Comparison of ENCODE assay signal across 30 cellular contexts in genomic region chr3:12603969-12604368, GRCh38. TPM values are rescaled to one million over a fixed set of nuclear protein-coding genes. Genes with fewer than 3 reads are reported as not detected.
DNase-seq lines count a peak whose midpoint lies in the region; ATAC-seq, FAIRE-seq and TF ChIP-seq lines count a peak whose summit lies in the region.
"Had no signal": no experiment of that assay in that cellular context is flagged by ENCODE, and none has a peak within 500 bp of the region (broad histone marks: within the 10 kb centered on the region; RNA-seq: fewer than 3 reads in every experiment).

No MANE protein-coding gene starts in this region.

- H2BK20ac ChIP-seq in H1 (ENCODE audit: low read length): no peak overlapping the region

- TF ChIP-seq EP300 in H1 (IDR thresholded peaks at IDR 0.05; ENCODE audit: borderline replicate concordance in 1 of 2, low read depth in 2 of 2, low read length in 2 of 2): no peak

- no peak for DNase-seq in CD4-positive, alpha-beta T cell
- DNase-seq in H1 (ENCODE audit: low read depth in 1 of 2, low spot score in 2 of 2): no peak
- no peak for DNase-seq in right lobe of liver
- DNase-seq in thyroid gland: no peak
- no peak for DNase-seq in stimulated activated CD4-positive, alpha-beta T cell treated with anti-CD3 and anti-CD28 coated beads, Interleukin-2, amount 100 ng/mL, for 24 hours
- DNase-seq: AML-193; CD4-positive, alpha-beta memory T cell; COR-L47; H9; Kasumi-1; NCI-H1092 treated with DMSO at 0.1 percent for 48 hours; NCI-H1436; NCI-H187; NCI-H2081 treated with DMSO at 0.1 percent for 48 hours; NCI-H2171; NCI-H226; NCI-H510A; NCI-H69; SHP77; SW 1271 had no signal

- no peak overlapping the region for H3K14ac ChIP-seq in H1 (ENCODE audit: insufficient read length)

- no peak overlapping the region for H3K23ac ChIP-seq in H1 (ENCODE audit: insufficient read length)

- ATAC-seq in CD4-positive, alpha-beta T cell (ENCODE audit: poor library complexity): no peak
- peak; percentile 43 to 55 (median 45) for ATAC-seq in right lobe of liver
- no peak for ATAC-seq in GM19023 (IDR thresholded peaks at IDR 0.05; ENCODE audit: unreplicated experiment)
- ATAC-seq: Panc1 had no signal

- peaks cover 97% of the 10 kb centered on the region for H3K36me3 Mint-ChIP-seq in CD4-positive, alpha-beta T cell (ENCODE audit: low read depth)

- no peaks in the 10 kb centered on the region for H3K27me3 ChIP-seq in CD4-positive, alpha-beta T cell (ENCODE audit: control insufficient read depth, insufficient read depth, low read length)
- H3K27me3 ChIP-seq in H1 (replicated peaks in 1 of 4; ENCODE audit: control insufficient read depth in 3 of 4, extremely low read depth in 1 of 4, insufficient read depth in 3 of 4, low read length in 3 of 4) (no peaks in the 10 kb centered on the region), right lobe of liver (no peaks in the 10 kb centered on the region), thyroid gland (no peaks in the 10 kb centered on the region)
- H3K27me3 ChIP-seq: BLaER1 treated with 17β-estradiol and CSF1 and Interleukin-3, amounts not matched to agents 10 nM and 100 nM had no signal

- no peak overlapping the region for H3K56ac ChIP-seq in H1 (replicated peaks; ENCODE audit: insufficient read length, low read depth, low read length)

- no peak overlapping the region for H3K27ac ChIP-seq in CD4-positive, alpha-beta T cell (ENCODE audit: low read depth, low read length)
- no peak overlapping the region for H3K27ac ChIP-seq in HEK293 (ENCODE audit: extremely low read depth, low read depth, low read length)
- H3K27ac ChIP-seq in H1 (ENCODE audit: low read depth, low read length): no peak overlapping the region
- no peak overlapping the region for H3K27ac ChIP-seq in right lobe of liver
- no peak overlapping the region for H3K27ac ChIP-seq in thyroid gland
- H3K27ac ChIP-seq: BLaER1 treated with 17β-estradiol and CSF1 and Interleukin-3, amounts not matched to agents 10 nM and 100 nM; RWPE1 had no signal

- TF ChIP-seq POLR2A in H1 (IDR thresholded peaks at IDR 0.05; ENCODE audit: control extremely low read depth in 1 of 2, low read depth in 2 of 2, low read length in 2 of 2) (no peak), right lobe of liver (IDR thresholded peaks at IDR 0.05) (no peak), thyroid gland (IDR thresholded peaks at IDR 0.05) (no peak)

- H3K4me1 Mint-ChIP-seq in CD4-positive, alpha-beta T cell (ENCODE audit: low read depth): peaks cover 12% of the 10 kb centered on the region
- H3K4me1 Mint-ChIP-seq: H9 had no signal

- no peaks in the 10 kb centered on the region for H3K79me2 ChIP-seq in H1 (ENCODE audit: control insufficient read depth in 1 of 2, insufficient read depth in 2 of 2, low read length in 2 of 2)

- H2BK15ac ChIP-seq in H1 (ENCODE audit: low read length): no peak overlapping the region

- H3K4me1 ChIP-seq in HEK293 (ENCODE audit: control insufficient read depth, insufficient read depth, low read length): no peaks in the 10 kb centered on the region
- H3K4me1 ChIP-seq in H1 (replicated peaks in 1 of 4; ENCODE audit: control insufficient read depth in 3 of 4, insufficient read depth in 4 of 4, low read length in 3 of 4): no peaks in the 10 kb centered on the region
- peaks cover 0 to 14% (median 5%) of the 10 kb centered on the region in 4 donors for H3K4me1 ChIP-seq in right lobe of liver
- peaks cover 6 to 14% of the 10 kb centered on the region in 2 donors for H3K4me1 ChIP-seq in thyroid gland
- H3K4me1 ChIP-seq: BLaER1 treated with 17β-estradiol and CSF1 and Interleukin-3, amounts not matched to agents 10 nM and 100 nM had no signal

- POLR2A ChIA-PET in CD4-positive, alpha-beta T cell (lab: Charles Lee): no interaction called here
- POLR2A ChIA-PET in HEK293 (lab: Yijun Ruan, JAX) (no interaction called here), H1 (lab: Charles Lee; ENCODE audit: partially characterized antibody) (no interaction called here)

- no peak overlapping the region for H2BK12ac ChIP-seq in H1 (ENCODE audit: low read depth, low read length)

- intact Hi-C loops in CD4-positive, alpha-beta T cell (cut with DNase I, micrococcal nuclease): no loop called here
- intact Hi-C loops in right lobe of liver (cut with DNase I): no loop called here
- intact Hi-C loops in thyroid gland (cut with DNase I): no loop called here

- no peak overlapping the region for H3K9ac ChIP-seq in H1 (replicated peaks in 1 of 4; ENCODE audit: extremely low read depth in 1 of 4, low read depth in 3 of 4, low read length in 3 of 4)
- H3K9ac ChIP-seq: BLaER1 treated with 17β-estradiol and CSF1 and Interleukin-3, amounts not matched to agents 10 nM and 100 nM had no signal

- H3K4ac ChIP-seq in H1 (replicated peaks; ENCODE audit: insufficient read length, low read depth, low read length): no peak overlapping the region

- no peak overlapping the region for H2BK5ac ChIP-seq in H1 (ENCODE audit: low read depth, low read length)

- no peak overlapping the region for H2AFZ ChIP-seq in H1 (ENCODE audit: low read length)

- no peak overlapping the region for H3K4me3 ChIP-seq in HEK293 (ENCODE audit: low read depth, low read length)
- no peak overlapping the region for H3K4me3 ChIP-seq in H1 (ENCODE audit: extremely low read depth in 1 of 4, insufficient read depth in 2 of 4, low read depth in 3 of 4, low read length in 4 of 4)
- H3K4me3 ChIP-seq in right lobe of liver: no peak overlapping the region
- H3K4me3 ChIP-seq in thyroid gland (replicated peaks in 1 of 3): no peak overlapping the region
- H3K4me3 ChIP-seq: BLaER1 treated with 17β-estradiol and CSF1 and Interleukin-3, amounts not matched to agents 10 nM and 100 nM had no signal

- peaks cover 59 to 87% of the 10 kb centered on the region in 2 experiments for H3K36me3 ChIP-seq in HEK293 (ENCODE audit: control insufficient read depth in 2 of 2, insufficient read depth in 1 of 2, low read length in 2 of 2)
- H3K36me3 ChIP-seq in H1 (ENCODE audit: control insufficient read depth in 2 of 4, insufficient read depth in 4 of 4, low read length in 3 of 4): peaks cover 20 to 63% (median 49%) of the 10 kb centered on the region in 4 experiments
- peaks cover 0 to 55% (median 20%) of the 10 kb centered on the region in 4 donors for H3K36me3 ChIP-seq in right lobe of liver
- peaks cover 20 to 28% of the 10 kb centered on the region in 2 donors for H3K36me3 ChIP-seq in thyroid gland

- H4K8ac ChIP-seq in H1 (ENCODE audit: extremely low read depth, insufficient read depth, low read length): no peak overlapping the region

- no peak overlapping the region for H3K4me3 Mint-ChIP-seq in CD4-positive, alpha-beta T cell
- H3K4me3 Mint-ChIP-seq: CD4-positive, alpha-beta memory T cell; H9 had no signal

- H4K5ac ChIP-seq in H1 (ENCODE audit: insufficient read length, low read depth, low read length): no peak overlapping the region

- no peak for TF ChIP-seq RAD21 in H1 (IDR thresholded peaks at IDR 0.05 in 1 of 2, conservative IDR thresholded peaks at IDR 0.05 in 1 of 2; ENCODE audit: low read depth in 2 of 2, low read length in 2 of 2)

- no peak for TF ChIP-seq CTCF in CD4-positive, alpha-beta T cell (IDR thresholded peaks at IDR 0.05)
- TF ChIP-seq CTCF in HEK293 (tag by site-specific recombination; IDR thresholded peaks at IDR 0.05) (no peak), H1 (IDR thresholded peaks at IDR 0.05; ENCODE audit: control extremely low read depth in 1 of 3, insufficient read depth in 1 of 3, low read depth in 1 of 3, low read length in 3 of 3) (no peak), right lobe of liver (IDR thresholded peaks at IDR 0.05) (no peak), thyroid gland (IDR thresholded peaks at IDR 0.05) (no peak)

- CTCF ChIA-PET in CD4-positive, alpha-beta T cell (lab: Charles Lee): no interaction called here
- CTCF ChIA-PET in HEK293 (lab: Yijun Ruan, JAX): interaction anchor here (0.7 to 1.9 kb wide), 2 partner anchors 12 to 29 kb away, joined by 3 read pairs; no protein-coding TSS in a partner anchor
- CTCF ChIA-PET in H1 (lab: Charles Lee; ENCODE audit: partially characterized antibody): no interaction called here

- no peak overlapping the region for H2BK120ac ChIP-seq in H1 (replicated peaks; ENCODE audit: low read depth, low read length)

- H2AK5ac ChIP-seq in H1 (ENCODE audit: low read depth, low read length): no peak overlapping the region

- H3K27me3 Mint-ChIP-seq in CD4-positive, alpha-beta T cell: no peaks in the 10 kb centered on the region
- H3K27me3 Mint-ChIP-seq: CD4-positive, alpha-beta memory T cell had no signal

- H4K91ac ChIP-seq in H1 (replicated peaks; ENCODE audit: insufficient read length, low read length): no peak overlapping the region

- peak; percentile 7 for FAIRE-seq in H1 (lab: Jason Lieb, UNC)
- FAIRE-seq: A204.1, G401.6, GM12891 had no signal

- no peak overlapping the region for H3K4me2 ChIP-seq in H1 (ENCODE audit: insufficient read depth in 1 of 2, low read depth in 2 of 2, low read length in 2 of 2)
- H3K4me2 ChIP-seq: BLaER1 treated with 17β-estradiol and CSF1 and Interleukin-3, amounts not matched to agents 10 nM and 100 nM had no signal

- no peaks in the 10 kb centered on the region; the same call in 1 of the 2 replicates for H3K79me1 ChIP-seq in H1 (ENCODE audit: low read depth, low read length)

- H4K20me1 ChIP-seq in H1 (replicated peaks in 1 of 2; ENCODE audit: control insufficient read depth in 1 of 2, insufficient read depth in 2 of 2, low read length in 2 of 2): peaks cover 0 to 2% of the 10 kb centered on the region in 2 experiments

- no peak overlapping the region for H3K18ac ChIP-seq in H1 (ENCODE audit: extremely low read depth, low read length)

- peak overlapping the region; percentile 27 for H3K27ac Mint-ChIP-seq in CD4-positive, alpha-beta T cell
- H3K27ac Mint-ChIP-seq: H9 had no signal

- H3K9me3 ChIP-seq in CD4-positive, alpha-beta T cell (ENCODE audit: control insufficient read depth, low read length): no peaks in the 10 kb centered on the region
- H3K9me3 ChIP-seq in HEK293 (ENCODE audit: control insufficient read depth, insufficient read depth, low read depth, low read length) (no peaks in the 10 kb centered on the region), H1 (ENCODE audit: insufficient read depth in 2 of 2, low read depth in 1 of 2, low read length in 1 of 2) (no peaks in the 10 kb centered on the region), right lobe of liver (no peaks in the 10 kb centered on the region), thyroid gland (no peaks in the 10 kb centered on the region)
- H3K9me3 ChIP-seq: BLaER1 treated with 17β-estradiol and CSF1 and Interleukin-3, amounts not matched to agents 10 nM and 100 nM had no signal

- 86% methylated on average over 2 of the region's 2 CpGs; no CpG with 5 or more reads in 1 of the 2 experiments for WGBS in H1 (ENCODE audit: extremely low coverage in 1 of 2, insufficient coverage in 1 of 2, insufficient read length in 1 of 2, insufficient replicate concordance in 2 of 2, low coverage in 1 of 2, low lambda C conversion rate in 2 of 2, missing lambda C conversion rate in 1 of 2), 2 experiments
- no CpG with 5 or more reads among the region's 2 CpGs for WGBS in right lobe of liver (ENCODE audit: insufficient coverage, low coverage, low lambda C conversion rate, missing lambda C conversion rate)
- whole genome bisulfite sequencing in thyroid gland, 2 donors: 94 to 95% methylated on average over 2 of the region's 2 CpGs

- no peaks in the 10 kb centered on the region for H3K9me3 Mint-ChIP-seq in CD4-positive, alpha-beta T cell
- H3K9me3 Mint-ChIP-seq: CD4-positive, alpha-beta memory T cell; H9 had no signal

- no peaks in the 10 kb centered on the region for H3K23me2 ChIP-seq in H1 (ENCODE audit: low read depth, low read length)

RNA-seq across cellular contexts. Expression of gene MKRN2, which starts 47.1 kb away (rescaled TPM):
- 10 to 100 TPM; 19.0 to 20.3 TPM for total RNA-seq in CD4-positive, alpha-beta T cell
- 17.6 and 17.8 TPM in 2 replicates for total RNA-seq in H1 (2021; fragmentation: NEBNext Ultra II Directional; extraction: Animal tissue kit (Norgen Biotek cat#: 25700))
- polyA plus RNA-seq in H1 (2011; rRNA removed): 15.3 and 17.4 TPM in 2 replicates
- polyA plus RNA-seq in H1 (2011; cell fraction: cytosol; rRNA removed): 19.4 TPM
- polyA plus RNA-seq in H1 (2011; cell fraction: nucleus; rRNA removed): 15.4 TPM
- polyA plus RNA-seq in H1 (2012, experiment 1 of 2): 12.1 to 14.9 TPM (median 13.6 TPM) in 4 replicates
- polyA plus RNA-seq in H1 (2012, experiment 2 of 2): 4.0 TPM
- 8.7 TPM for polyA plus RNA-seq in H1 (2013, experiment 1 of 2)
- 8.8 TPM for polyA plus RNA-seq in H1 (2013, experiment 2 of 2)
- polyA minus RNA-seq in H1 (2011; rRNA and poly(A)+ RNA removed): 27.0 and 30.7 TPM in 2 replicates
- polyA minus RNA-seq in H1 (2011; cell fraction: cytosol; rRNA and poly(A)+ RNA removed): 11.5 TPM
- polyA minus RNA-seq in H1 (2011; cell fraction: nucleus; rRNA and poly(A)+ RNA removed): 14.9 TPM
- total RNA-seq in right lobe of liver (10 to 100 TPM in 4 of 6 experiments, 1 to 10 TPM in 2; 8.8 to 12.8 (median 10.9) TPM), thyroid gland (10 to 100 TPM; 37.8 to 53.6 (median 40.7) TPM)

RNA-seq across cellular contexts. Expression of gene MKRN2OS, which starts 58.7 kb away (rescaled TPM):
- total RNA-seq in CD4-positive, alpha-beta T cell: not detected
- total RNA-seq in H1 (2021; fragmentation: NEBNext Ultra II Directional; extraction: Animal tissue kit (Norgen Biotek cat#: 25700)): 0.41 TPM in 1 of 2 replicates, not detected in the other
- polyA plus RNA-seq in H1 (2011; rRNA removed): 0.15 and 0.17 TPM in 2 replicates
- polyA plus RNA-seq in H1 (2011; cell fraction: cytosol; rRNA removed): 0.22 TPM
- not detected for polyA plus RNA-seq in H1 (2011; cell fraction: nucleus; rRNA removed)
- polyA plus RNA-seq in H1 (2012, experiment 1 of 2): 0.52 to 1.1 TPM (median 0.79 TPM) in 4 replicates
- not detected for polyA plus RNA-seq in H1 (2012, experiment 2 of 2)
- polyA plus RNA-seq in H1 (2013, experiment 1 of 2): not detected
- 0.09 TPM for polyA plus RNA-seq in H1 (2013, experiment 2 of 2)
- polyA minus RNA-seq in H1 (2011; rRNA and poly(A)+ RNA removed): 0.24 TPM in 1 of 2 replicates, not detected in the other
- not detected for polyA minus RNA-seq in H1 (2011; cell fraction: cytosol; rRNA and poly(A)+ RNA removed)
- not detected for polyA minus RNA-seq in H1 (2011; cell fraction: nucleus; rRNA and poly(A)+ RNA removed)
- total RNA-seq in right lobe of liver: under 1 TPM in 1 of 6 experiments, not detected in 5; 0.31 TPM
- total RNA-seq in thyroid gland: not detected
- total RNA-seq: CD4-positive, alpha-beta memory T cell; M059J; OCI-LY7 had no signal
- polyA plus RNA-seq: CD4-positive, alpha-beta memory T cell had no signal

RNA-seq across cellular contexts. Expression of gene RAF1, which starts 59.9 kb away (rescaled TPM):
- total RNA-seq in CD4-positive, alpha-beta T cell: 100 to 1,000 TPM; 127 to 139 TPM
- 96.7 and 103 TPM in 2 replicates for total RNA-seq in H1 (2021; fragmentation: NEBNext Ultra II Directional; extraction: Animal tissue kit (Norgen Biotek cat#: 25700))
- polyA plus RNA-seq in H1 (2011; rRNA removed): 97.5 and 118 TPM in 2 replicates
- polyA plus RNA-seq in H1 (2011; cell fraction: cytosol; rRNA removed): 107 TPM
- 106 TPM for polyA plus RNA-seq in H1 (2011; cell fraction: nucleus; rRNA removed)
- polyA plus RNA-seq in H1 (2012, experiment 1 of 2): 84.9 to 99.8 TPM (median 87.2 TPM) in 4 replicates
- polyA plus RNA-seq in H1 (2012, experiment 2 of 2): 26.2 TPM
- polyA plus RNA-seq in H1 (2013, experiment 1 of 2): 63.6 TPM
- polyA plus RNA-seq in H1 (2013, experiment 2 of 2): 64.8 TPM
- polyA minus RNA-seq in H1 (2011; rRNA and poly(A)+ RNA removed): 245 and 262 TPM in 2 replicates
- polyA minus RNA-seq in H1 (2011; cell fraction: cytosol; rRNA and poly(A)+ RNA removed): 79.9 TPM
- 130 TPM for polyA minus RNA-seq in H1 (2011; cell fraction: nucleus; rRNA and poly(A)+ RNA removed)
- 10 to 100 TPM; 55.7 to 72.8 (median 60.4) TPM for total RNA-seq in right lobe of liver
- 100 to 1,000 TPM; 151 to 174 (median 163) TPM for total RNA-seq in thyroid gland

Comparison
In these comparisons a context has a peak if more than half of its experiments do, and no peak if none do; other contexts are left out.
1. ATAC-seq: peak in right lobe of liver (4 of 4); none in CD4-positive, alpha-beta T cell (single experiment) and GM19023 (single experiment).